Comparison of ENCODE assay signal across 39 cellular contexts in genomic region chr6:168459572-168459971, GRCh38. TPM values are rescaled to one million over a fixed set of nuclear protein-coding genes. Genes with fewer than 3 reads are reported as not detected.
"Had no signal": no experiment of that assay in that cellular context is flagged by ENCODE, and none has a peak within 500 bp of the region (broad histone marks: within the 10 kb centered on the region; RNA-seq: fewer than 3 reads in every experiment).

No MANE protein-coding gene starts in this region.

- H3K4me1 Mint-ChIP-seq: activated naive CD4-positive, alpha-beta T cell treated with anti-CD3 and anti-CD28 coated beads, Interleukin-2, amount 10 ng/mL, durations not matched to agents 7 days and 5 days; activated naive CD4-positive, alpha-beta T cell treated with anti-CD3 and anti-CD28 coated beads, Interleukin-2, amount 50 U/mL, for 24 hours; activated naive CD8-positive, alpha-beta T cell treated with anti-CD3 and anti-CD28 coated beads for 36 hours; activated naive CD8-positive, alpha-beta T cell treated with anti-CD3 and anti-CD28 coated beads, Interleukin-2, amount 10 ng/mL, durations not matched to agents 7 days and 5 days; activated naive CD8-positive, alpha-beta T cell treated with anti-CD3 and anti-CD28 coated beads, Interleukin-2, amount 50 U/mL, for 24 hours; activated T-helper 17 cell treated with anti-CD3 and anti-CD28 coated beads, Interleukin-2, amount 50 U/mL, for 72 hours; central memory CD8-positive, alpha-beta T cell had no signal

- H3K4me3 ChIP-seq: adrenal gland, ascending aorta, body of pancreas, breast epithelium, cardiac muscle cell had no signal

- H3K36me3 ChIP-seq: adrenal gland, ascending aorta, brain microvascular endothelial cell, breast epithelium, cardiac muscle cell had no signal

- DNase-seq: activated effector memory CD4-positive, alpha-beta T cell treated with anti-CD3 and anti-CD28 coated beads, Interleukin-2, amount 50 U/mL, for 16 hours; activated effector memory CD4-positive, alpha-beta T cell treated with Interleukin-2 at 50 U/mL for 16 hours; activated gamma-delta T cell; activated gamma-delta T cell treated with Interleukin-2 at 50 U/mL for 16 hours; activated naive CD4-positive, alpha-beta T cell; activated naive CD4-positive, alpha-beta T cell treated with anti-CD3 and anti-CD28 coated beads for 36 hours; activated naive CD4-positive, alpha-beta T cell treated with anti-CD3 and anti-CD28 coated beads, Interleukin-2, amount 10 ng/mL, durations not matched to agents 7 days and 5 days; activated naive CD4-positive, alpha-beta T cell treated with anti-CD3 and anti-CD28 coated beads, Interleukin-2, amount 50 U/mL, for 16 hours; activated naive CD4-positive, alpha-beta T cell treated with Interleukin-2 at 50 U/mL for 16 hours; activated naive CD8-positive, alpha-beta T cell treated with anti-CD3 and anti-CD28 coated beads for 36 hours; activated naive CD8-positive, alpha-beta T cell treated with anti-CD3 and anti-CD28 coated beads, Interleukin-2, amount 10 ng/mL, durations not matched to agents 7 days and 5 days; activated naive CD8-positive, alpha-beta T cell treated with anti-CD3 and anti-CD28 coated beads, Interleukin-2, amount 50 U/mL, for 24 hours; activated T-cell treated with anti-CD3 and anti-CD28 coated beads for 4 hours; activated T-cell treated with anti-CD3 and anti-CD28 coated beads, Interleukin-2, amount 50 U/mL, for 1 hour; activated T-cell treated with anti-CD3 and anti-CD28 coated beads, Interleukin-2, amount 50 U/mL, for 24 hours; activated T-cell treated with anti-CD3 and anti-CD28 coated beads, Interleukin-2, amount 50 U/mL, for 4 hours; activated T-cell treated with anti-CD3 and anti-CD28 coated beads, Interleukin-2, amount 50 U/mL, for 48 hours; activated T-cell treated with anti-CD3 and anti-CD28 coated beads, Interleukin-2, amount 50 U/mL, for 72 hours; adrenal gland; amniotic stem cell; amygdala; anterior cingulate cortex; aorta; body of pancreas; brain microvascular endothelial cell; caudate nucleus; central memory CD4-positive, alpha-beta T cell; cerebellar nuclear complex had no signal

- H3K4me3 Mint-ChIP-seq: activated naive CD4-positive, alpha-beta T cell treated with anti-CD3 and anti-CD28 coated beads for 36 hours; activated naive CD4-positive, alpha-beta T cell treated with anti-CD3 and anti-CD28 coated beads, Interleukin-2, amount 10 ng/mL, durations not matched to agents 7 days and 5 days; activated naive CD4-positive, alpha-beta T cell treated with anti-CD3 and anti-CD28 coated beads, Interleukin-2, amount 50 U/mL, for 24 hours; activated naive CD8-positive, alpha-beta T cell; activated naive CD8-positive, alpha-beta T cell treated with anti-CD3 and anti-CD28 coated beads for 36 hours; activated naive CD8-positive, alpha-beta T cell treated with anti-CD3 and anti-CD28 coated beads, Interleukin-2, amount 10 ng/mL, durations not matched to agents 7 days and 5 days; activated naive CD8-positive, alpha-beta T cell treated with anti-CD3 and anti-CD28 coated beads, Interleukin-2, amount 50 U/mL, for 24 hours; activated T-cell treated with anti-CD3 and anti-CD28 coated beads, Interleukin-2, amount 50 U/mL, for 24 hours; activated T-cell treated with anti-CD3 and anti-CD28 coated beads, Interleukin-2, amount 50 U/mL, for 4 hours; activated T-cell treated with anti-CD3 and anti-CD28 coated beads, Interleukin-2, amount 50 U/mL, for 72 hours; activated T-helper 1 cell treated with anti-CD3 and anti-CD28 coated beads, Interleukin-12 subunit alpha, Interleukin-12 subunit beta, Interleukin-2, Interleukin-4 antibody, amounts not matched to agents 30 ng/mL and 10 ng/mL and 1 ng/mL, durations not matched to agents 14 hours and 24 hours and 36 hours; activated T-helper 17 cell treated with anti-CD3 and anti-CD28 coated beads, Interleukin-2, amount 50 U/mL, for 72 hours; brain; central memory CD8-positive, alpha-beta T cell had no signal

- H3K9me3 ChIP-seq: adrenal gland, ascending aorta, body of pancreas, breast epithelium had no signal

- H3K27ac ChIP-seq: adrenal gland, ascending aorta, body of pancreas, brain microvascular endothelial cell, breast epithelium, cardiac muscle cell had no signal

- H3K27ac Mint-ChIP-seq: activated naive CD4-positive, alpha-beta T cell treated with anti-CD3 and anti-CD28 coated beads for 36 hours; activated naive CD4-positive, alpha-beta T cell treated with anti-CD3 and anti-CD28 coated beads, Interleukin-2, amount 10 ng/mL, durations not matched to agents 7 days and 5 days; activated naive CD4-positive, alpha-beta T cell treated with anti-CD3 and anti-CD28 coated beads, Interleukin-2, amount 50 U/mL, for 24 hours; activated naive CD4-positive, alpha-beta T cell treated with anti-CD3 and anti-CD28 coated beads, Interleukin-2, amount 50 U/mL, for 72 hours; activated naive CD8-positive, alpha-beta T cell; activated naive CD8-positive, alpha-beta T cell treated with anti-CD3 and anti-CD28 coated beads for 36 hours; activated naive CD8-positive, alpha-beta T cell treated with anti-CD3 and anti-CD28 coated beads, Interleukin-2, amount 10 ng/mL, durations not matched to agents 7 days and 5 days; activated naive CD8-positive, alpha-beta T cell treated with anti-CD3 and anti-CD28 coated beads, Interleukin-2, amount 50 U/mL, for 24 hours; activated T-cell treated with anti-CD3 and anti-CD28 coated beads, Interleukin-2, amount 50 U/mL, for 24 hours; activated T-cell treated with anti-CD3 and anti-CD28 coated beads, Interleukin-2, amount 50 U/mL, for 72 hours; activated T-helper 1 cell treated with anti-CD3 and anti-CD28 coated beads, Interleukin-12 subunit alpha, Interleukin-12 subunit beta, Interleukin-2, Interleukin-4 antibody, amounts not matched to agents 30 ng/mL and 10 ng/mL and 1 ng/mL, durations not matched to agents 14 hours and 24 hours and 36 hours; activated T-helper 17 cell treated with anti-CD3 and anti-CD28 coated beads, Interleukin-2, amount 50 U/mL, for 72 hours; activated T-helper 2 cell treated with anti-CD3 and anti-CD28 coated beads, Interferon-gamma antibody, Interleukin-2, Interleukin-4, amounts not matched to agents 10 μg/mL and 5 μg/mL and 100 μg/mL, durations not matched to agents 14 hours and 24 hours and 36 hours; brain had no signal

- ATAC-seq: activated naive CD4-positive, alpha-beta T cell treated with anti-CD3 and anti-CD28 coated beads, Interleukin-2, amount 50 U/mL, for 72 hours; activated naive CD8-positive, alpha-beta T cell treated with anti-CD3 and anti-CD28 coated beads, Interleukin-2, amount 50 U/mL, for 24 hours; activated T-cell treated with anti-CD3 and anti-CD28 coated beads, Interleukin-2, amount 50 U/mL, for 4 hours; activated T-cell treated with anti-CD3 and anti-CD28 coated beads, Interleukin-2, amount 50 U/mL, for 72 hours; activated T-helper 17 cell treated with anti-CD3 and anti-CD28 coated beads, Interleukin-2, amount 50 U/mL, for 72 hours; body of pancreas had no signal

- H3K27me3 ChIP-seq: adrenal gland, ascending aorta, body of pancreas, brain microvascular endothelial cell, breast epithelium, cardiac muscle cell had no signal

- H3K9me3 Mint-ChIP-seq: activated naive CD4-positive, alpha-beta T cell treated with anti-CD3 and anti-CD28 coated beads for 36 hours; activated naive CD4-positive, alpha-beta T cell treated with anti-CD3 and anti-CD28 coated beads, Interleukin-2, amount 10 ng/mL, durations not matched to agents 7 days and 5 days; activated naive CD4-positive, alpha-beta T cell treated with anti-CD3 and anti-CD28 coated beads, Interleukin-2, amount 50 U/mL, for 24 hours; activated naive CD4-positive, alpha-beta T cell treated with anti-CD3 and anti-CD28 coated beads, Interleukin-2, amount 50 U/mL, for 72 hours; activated naive CD8-positive, alpha-beta T cell treated with anti-CD3 and anti-CD28 coated beads for 36 hours; activated naive CD8-positive, alpha-beta T cell treated with anti-CD3 and anti-CD28 coated beads, Interleukin-2, amount 10 ng/mL, durations not matched to agents 7 days and 5 days; activated naive CD8-positive, alpha-beta T cell treated with anti-CD3 and anti-CD28 coated beads, Interleukin-2, amount 50 U/mL, for 24 hours; activated T-cell treated with anti-CD3 and anti-CD28 coated beads, Interleukin-2, amount 50 U/mL, for 24 hours; activated T-cell treated with anti-CD3 and anti-CD28 coated beads, Interleukin-2, amount 50 U/mL, for 4 hours; activated T-cell treated with anti-CD3 and anti-CD28 coated beads, Interleukin-2, amount 50 U/mL, for 72 hours; activated T-helper 1 cell treated with anti-CD3 and anti-CD28 coated beads, Interleukin-12 subunit alpha, Interleukin-12 subunit beta, Interleukin-2, Interleukin-4 antibody, amounts not matched to agents 30 ng/mL and 10 ng/mL and 1 ng/mL, durations not matched to agents 14 hours and 24 hours and 36 hours; activated T-helper 17 cell treated with anti-CD3 and anti-CD28 coated beads, Interleukin-2, amount 50 U/mL, for 72 hours; activated T-helper 2 cell treated with anti-CD3 and anti-CD28 coated beads, Interferon-gamma antibody, Interleukin-2, Interleukin-4, amounts not matched to agents 10 μg/mL and 5 μg/mL and 100 μg/mL, durations not matched to agents 14 hours and 24 hours and 36 hours; central memory CD8-positive, alpha-beta T cell had no signal

- H3K4me1 ChIP-seq: adrenal gland, body of pancreas, breast epithelium had no signal

- H3K36me3 Mint-ChIP-seq: activated naive CD4-positive, alpha-beta T cell treated with anti-CD3 and anti-CD28 coated beads, Interleukin-2, amount 10 ng/mL, durations not matched to agents 7 days and 5 days; activated naive CD4-positive, alpha-beta T cell treated with anti-CD3 and anti-CD28 coated beads, Interleukin-2, amount 50 U/mL, for 24 hours; activated naive CD4-positive, alpha-beta T cell treated with anti-CD3 and anti-CD28 coated beads, Interleukin-2, amount 50 U/mL, for 72 hours; activated naive CD8-positive, alpha-beta T cell; activated naive CD8-positive, alpha-beta T cell treated with anti-CD3 and anti-CD28 coated beads for 36 hours; activated naive CD8-positive, alpha-beta T cell treated with anti-CD3 and anti-CD28 coated beads, Interleukin-2, amount 10 ng/mL, durations not matched to agents 7 days and 5 days; brain had no signal

- H3K27me3 Mint-ChIP-seq: activated naive CD8-positive, alpha-beta T cell; activated naive CD8-positive, alpha-beta T cell treated with anti-CD3 and anti-CD28 coated beads, Interleukin-2, amount 10 ng/mL, durations not matched to agents 7 days and 5 days had no signal

RNA-seq across cellular contexts. Expression of gene SMOC2, which starts 18.6 kb away (rescaled TPM):
- total RNA-seq: activated naive CD4-positive, alpha-beta T cell treated with anti-CD3 and anti-CD28 coated beads for 36 hours; activated naive CD4-positive, alpha-beta T cell treated with anti-CD3 and anti-CD28 coated beads, Interleukin-2, amount 50 U/mL, for 72 hours; activated naive CD8-positive, alpha-beta T cell treated with anti-CD3 and anti-CD28 coated beads for 36 hours; activated naive CD8-positive, alpha-beta T cell treated with anti-CD3 and anti-CD28 coated beads, Interleukin-2, amount 10 ng/mL, durations not matched to agents 7 days and 5 days; activated T-cell treated with anti-CD3 and anti-CD28 coated beads, Interleukin-2, amount 50 U/mL, for 72 hours; activated T-helper 1 cell treated with anti-CD3 and anti-CD28 coated beads, Interleukin-12 subunit alpha, Interleukin-12 subunit beta, Interleukin-2, Interleukin-4 antibody, amounts not matched to agents 30 ng/mL and 10 ng/mL and 1 ng/mL, durations not matched to agents 14 hours and 24 hours and 36 hours; activated T-helper 17 cell treated with anti-CD3 and anti-CD28 coated beads, Interleukin-2, amount 50 U/mL, for 72 hours; activated T-helper 2 cell treated with anti-CD3 and anti-CD28 coated beads, Interferon-gamma antibody, Interleukin-2, Interleukin-4, amounts not matched to agents 10 μg/mL and 5 μg/mL and 100 μg/mL, durations not matched to agents 14 hours and 24 hours and 36 hours had no signal
